In genomic region chr3:110178965-110179364, GRCh38 we compare ENCODE assay signal across 20 cellular contexts.
A peak's percentile ranks its signal among the peaks of the same experiment; 100 is the strongest.
DNase-seq lines count a peak whose midpoint lies in the region; ATAC-seq and TF ChIP-seq lines count a peak whose summit lies in the region.
"Had no signal": no experiment of that assay in that cellular context is flagged by ENCODE, and none has a peak within 500 bp of the region (broad histone marks: within the 10 kb centered on the region; RNA-seq: fewer than 3 reads in every experiment).

No MANE protein-coding gene starts in this region.

- intact Hi-C loops in sciatic nerve (cut with DNase I): no loop called here

- DNase-seq in HuH-7 (ENCODE audit: low spot score): peak; percentile 20
- peak; percentile 25 to 41 for DNase-seq in cardiac fibroblast (ENCODE audit: low read depth in 2 of 2)
- peak; percentile 35 for DNase-seq in iris pigment epithelial cell (ENCODE audit: low read depth)
- DNase-seq in sciatic nerve (ENCODE audit: low spot score): no peak
- DNase-seq in anterior cingulate cortex (lab: John Stamatoyannopoulos, UW): no peak
- DNase-seq in activated CD4-positive, alpha-beta T cell treated with anti-CD3 and anti-CD28 coated beads, Interleukin-2, amount 50 U/mL, for 48 hours: no peak
- DNase-seq: activated CD4-positive, alpha-beta T cell treated with anti-CD3 and anti-CD28 coated beads for 36 hours; CD8-positive, alpha-beta memory T cell; DND-41; endodermal cell; heart right ventricle; NCI-H2081; PC-3; psoas muscle; SIG-M5; spleen; stimulated activated CD4-positive, alpha-beta T cell treated with anti-CD3 and anti-CD28 coated beads, Interleukin-4, amount 100 ng/mL, for 1 hour; stimulated activated naive CD4-positive, alpha-beta T cell had no signal

- H3K4me3 ChIP-seq in cardiac fibroblast (replicated peaks in 1 of 2; ENCODE audit: low read depth in 2 of 2, low read length in 2 of 2): no peak overlapping the region
- H3K4me3 ChIP-seq: heart right ventricle, psoas muscle, spleen had no signal

- ATAC-seq in sciatic nerve (peak; percentile 78), GM19455 (IDR thresholded peaks at IDR 0.05; ENCODE audit: unreplicated experiment) (no peak)
- ATAC-seq: activated CD4-positive, alpha-beta T cell treated with anti-CD3 and anti-CD28 coated beads for 36 hours; activated naive CD4-positive, alpha-beta T cell treated with anti-CD3 and anti-CD28 coated beads, Interleukin-2, amount 50 U/mL, for 72 hours; PC-3; psoas muscle had no signal

- TF ChIP-seq CTCF in cardiac fibroblast (IDR thresholded peaks at IDR 0.05; ENCODE audit: low read depth, low read length): no peak

Comparison
In these comparisons a context has a peak if more than half of its experiments do, and no peak if none do; other contexts are left out.
1. DNase-seq: peak in HuH-7 (single experiment), cardiac fibroblast (2 of 2) and iris pigment epithelial cell (single experiment); none in sciatic nerve (single experiment), anterior cingulate cortex (0 of 58) and activated CD4-positive, alpha-beta T cell treated with anti-CD3 and anti-CD28 coated beads, Interleukin-2, amount 50 U/mL, for 48 hours (0 of 2).